8 cellular contexts compared by ENCODE assay signal in the genomic region with DNA sequence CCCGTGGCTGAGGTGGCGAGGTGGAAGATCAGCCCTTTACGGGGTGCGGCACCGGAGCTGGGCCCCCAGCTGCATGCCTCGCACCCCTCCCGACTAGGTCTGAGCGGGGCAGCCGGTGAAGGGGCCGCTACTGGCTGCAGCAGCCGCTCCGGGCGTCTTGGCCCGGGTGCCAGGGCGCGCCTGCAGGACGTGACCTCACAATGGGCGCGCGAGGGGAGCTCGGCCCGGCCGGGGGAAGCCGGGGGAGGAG. TPM values are rescaled to one million over a fixed set of nuclear protein-coding genes. Genes with fewer than 3 reads are reported as not detected.
DNase-seq lines count a peak whose midpoint lies in the region; ATAC-seq, FAIRE-seq and TF ChIP-seq lines count a peak whose summit lies in the region.

No MANE protein-coding gene starts in this region.

- peak overlapping the region; percentile 30 to 91 (median 87) for H3K4me3 ChIP-seq in adrenal gland
- peak overlapping the region; percentile 94 to 96 for H3K4me3 ChIP-seq in tibial artery

- TF ChIP-seq POLR2A in adrenal gland (IDR thresholded peaks at IDR 0.05), result no peak

- ATAC-seq in GM19043 (IDR thresholded peaks at IDR 0.05; ENCODE audit: low read depth, unreplicated experiment) (peak; percentile 32), HG03442 (IDR thresholded peaks at IDR 0.05; ENCODE audit: unreplicated experiment) (peak; percentile 25)

- H3K4me1 ChIP-seq in adrenal gland (replicated peaks in 1 of 2), result peaks cover 18 to 56% of the 10 kb centered on the region in 2 donors
- H3K4me1 ChIP-seq in tibial artery, result peaks cover 0 to 85% (median 54%) of the 10 kb centered on the region in 4 donors

- intact Hi-C loops in adrenal gland (cut with DNase I) (no loop called here), tibial artery (cut with DNase I; ENCODE audit: low total_unique reads) (loop anchor here (5.0 kb wide), 2 partner anchors 65 to 360 kb away; partner anchors contain the start of gene KLC1)

- no peaks in the 10 kb centered on the region for H3K27me3 ChIP-seq in adrenal gland
- H3K27me3 ChIP-seq in layer of hippocampus (ENCODE audit: control insufficient read depth, insufficient read depth, low read length), result no peaks in the 10 kb centered on the region
- H3K27me3 ChIP-seq in tibial artery, result no peaks in the 10 kb centered on the region

- no peak for FAIRE-seq in GM19239 (lab: Jason Lieb, UNC)

- H3K27ac ChIP-seq in adrenal gland (peak overlapping the region in 4 of 5 donors; percentile 94 to 97 (median 94)), layer of hippocampus (ENCODE audit: low read depth, low read length) (peak overlapping the region; percentile 98), tibial artery (peak overlapping the region; percentile 92 to 94)

- TF ChIP-seq CTCF in adrenal gland (IDR thresholded peaks at IDR 0.05) (no peak), tibial artery (IDR thresholded peaks at IDR 0.05) (no peak)

- H3K36me3 ChIP-seq in adrenal gland (replicated peaks in 1 of 2), result peaks cover 0 to 23% of the 10 kb centered on the region in 2 donors
- H3K36me3 ChIP-seq in tibial artery, result peaks cover 16 to 25% (median 16%) of the 10 kb centered on the region in 3 donors

- DNase-seq in adrenal gland, result peak in 4 of 7 donors; percentile 55 to 70 (median 61)
- DNase-seq in tibial artery, result peak in 1 of 2 donors; percentile 77
- DNase-seq in NCI-H526 (lab: John Stamatoyannopoulos, UW), result no peak
- DNase-seq in GM19239 (ENCODE audit: insufficient read length, low spot score), result no peak
- no peak for DNase-seq in NCI-H2171 treated with DMSO at 0.1 percent for 48 hours (lab: John Stamatoyannopoulos, UW)

- H3K9me3 ChIP-seq in adrenal gland (replicated peaks in 1 of 3), result no peaks in the 10 kb centered on the region
- no peaks in the 10 kb centered on the region for H3K9me3 ChIP-seq in tibial artery

- WGBS in adrenal gland, 4 donors, result 1% methylated on average over 24 of the region's 24 CpGs; no CpG with 5 or more reads in 2 of the 4 donors

RNA-seq across cellular contexts. Expression of gene BAG5, which starts 0.4 kb away (rescaled TPM):
- 10 to 100 TPM; 17.8 to 33.5 (median 25.7) TPM for total RNA-seq in adrenal gland
- polyA plus RNA-seq in adrenal gland, result 10 to 100 TPM in 1 of 3 donors, 1 to 10 TPM in 2; 5.2 to 28.4 (median 5.6) TPM

RNA-seq across cellular contexts. Expression of gene COA8, which starts 0.7 kb away (rescaled TPM):
- 10 to 100 TPM in 7 of 8 donors, 1 to 10 TPM in 1; 4.9 to 39.2 (median 29.7) TPM for total RNA-seq in adrenal gland
- polyA plus RNA-seq in adrenal gland, result 10 to 100 TPM; 29.7 to 59.6 (median 58.8) TPM

RNA-seq across cellular contexts. Expression of gene TRMT61A, which starts 33.1 kb away (rescaled TPM):
- 10 to 100 TPM in 7 of 8 donors, 1 to 10 TPM in 1; 9.7 to 18.1 (median 13.5) TPM for total RNA-seq in adrenal gland
- polyA plus RNA-seq in adrenal gland, result 10 to 100 TPM in 2 of 3 donors, 1 to 10 TPM in 1; 2.5 to 26.0 (median 17.1) TPM

RNA-seq across cellular contexts. Expression of gene CKB, which starts 39.4 kb away (rescaled TPM):
- 100 to 1,000 TPM in 7 of 8 donors, 10 to 100 TPM in 1; 95.6 to 410 (median 198) TPM for total RNA-seq in adrenal gland
- 100 to 1,000 TPM in 2 of 3 donors, 10 to 100 TPM in 1; 11.0 to 383 (median 303) TPM for polyA plus RNA-seq in adrenal gland

Comparison
In these comparisons a context has a peak if more than half of its experiments do, and no peak if none do; other contexts are left out.
1. DNase-seq: peak in adrenal gland (4 of 7); none in NCI-H526 (0 of 2), GM19239 (single experiment) and NCI-H2171 treated with DMSO at 0.1 percent for 48 hours (single experiment).
2. Peak in every context shown above with its lines, with median percentiles within 50 percentile points of each other: H3K27ac ChIP-seq.